2 cellular contexts compared by ENCODE assay signal in genomic region chr3:138782748-138783147, GRCh38.
TF ChIP-seq lines count a peak whose summit lies in the region.

No MANE protein-coding gene starts in this region.

TF ChIP-seq in GM12878, 131 proteins besides CTCF, POLR2A, EP300 and RAD21 (continues in another document):
- TF ChIP-seq, protein P1, sequence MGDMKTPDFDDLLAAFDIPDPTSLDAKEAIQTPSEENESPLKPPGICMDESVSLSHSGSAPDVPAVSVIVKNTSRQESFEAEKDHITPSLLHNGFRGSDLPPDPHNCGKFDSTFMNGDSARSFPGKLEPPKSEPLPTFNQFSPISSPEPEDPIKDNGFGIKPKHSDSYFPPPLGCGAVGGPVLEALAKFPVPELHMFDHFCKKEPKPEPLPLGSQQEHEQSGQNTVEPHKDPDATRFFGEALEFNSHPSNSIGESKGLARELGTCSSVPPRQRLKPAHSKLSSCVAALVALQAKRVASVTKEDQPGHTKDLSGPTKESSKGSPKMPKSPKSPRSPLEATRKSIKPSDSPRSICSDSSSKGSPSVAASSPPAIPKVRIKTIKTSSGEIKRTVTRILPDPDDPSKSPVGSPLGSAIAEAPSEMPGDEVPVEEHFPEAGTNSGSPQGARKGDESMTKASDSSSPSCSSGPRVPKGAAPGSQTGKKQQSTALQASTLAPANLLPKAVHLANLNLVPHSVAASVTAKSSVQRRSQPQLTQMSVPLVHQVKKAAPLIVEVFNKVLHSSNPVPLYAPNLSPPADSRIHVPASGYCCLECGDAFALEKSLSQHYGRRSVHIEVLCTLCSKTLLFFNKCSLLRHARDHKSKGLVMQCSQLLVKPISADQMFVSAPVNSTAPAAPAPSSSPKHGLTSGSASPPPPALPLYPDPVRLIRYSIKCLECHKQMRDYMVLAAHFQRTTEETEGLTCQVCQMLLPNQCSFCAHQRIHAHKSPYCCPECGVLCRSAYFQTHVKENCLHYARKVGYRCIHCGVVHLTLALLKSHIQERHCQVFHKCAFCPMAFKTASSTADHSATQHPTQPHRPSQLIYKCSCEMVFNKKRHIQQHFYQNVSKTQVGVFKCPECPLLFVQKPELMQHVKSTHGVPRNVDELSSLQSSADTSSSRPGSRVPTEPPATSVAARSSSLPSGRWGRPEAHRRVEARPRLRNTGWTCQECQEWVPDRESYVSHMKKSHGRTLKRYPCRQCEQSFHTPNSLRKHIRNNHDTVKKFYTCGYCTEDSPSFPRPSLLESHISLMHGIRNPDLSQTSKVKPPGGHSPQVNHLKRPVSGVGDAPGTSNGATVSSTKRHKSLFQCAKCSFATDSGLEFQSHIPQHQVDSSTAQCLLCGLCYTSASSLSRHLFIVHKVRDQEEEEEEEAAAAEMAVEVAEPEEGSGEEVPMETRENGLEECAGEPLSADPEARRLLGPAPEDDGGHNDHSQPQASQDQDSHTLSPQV (IDR thresholded peaks at IDR 0.05) = no peak
- TF ChIP-seq ATF3 (IDR thresholded peaks at IDR 0.05; ENCODE audit: borderline replicate concordance, extremely low read depth, low read depth, low read length) = no peak
- no peak for TF ChIP-seq POLR2AphosphoS5 (IDR thresholded peaks at IDR 0.05; ENCODE audit: low read length)
- TF ChIP-seq YBX1 (IDR thresholded peaks at IDR 0.05) = no peak
- TF ChIP-seq TARDBP (IDR thresholded peaks at IDR 0.05; ENCODE audit: borderline replicate concordance) = no peak
- TF ChIP-seq BCLAF1 (IDR thresholded peaks at IDR 0.05) = no peak
- no peak for TF ChIP-seq ETV6 (conservative IDR thresholded peaks at IDR 0.05 in 1 of 2, IDR thresholded peaks at IDR 0.05 in 1 of 2; ENCODE audit: borderline replicate concordance in 1 of 2, low read depth in 1 of 2)
- no peak for TF ChIP-seq TBL1XR1 (IDR thresholded peaks at IDR 0.05; ENCODE audit: low read depth, low read length)
- TF ChIP-seq REST (IDR thresholded peaks at IDR 0.05; ENCODE audit: low read depth, low read length) = no peak

TF ChIP-seq in SK-N-SH treated with all-trans-retinoic acid at 6 μM for 48 hours, 23 proteins besides CTCF, POLR2A, EP300 and RAD21 (continued from another document):
- TF ChIP-seq, protein P2, sequence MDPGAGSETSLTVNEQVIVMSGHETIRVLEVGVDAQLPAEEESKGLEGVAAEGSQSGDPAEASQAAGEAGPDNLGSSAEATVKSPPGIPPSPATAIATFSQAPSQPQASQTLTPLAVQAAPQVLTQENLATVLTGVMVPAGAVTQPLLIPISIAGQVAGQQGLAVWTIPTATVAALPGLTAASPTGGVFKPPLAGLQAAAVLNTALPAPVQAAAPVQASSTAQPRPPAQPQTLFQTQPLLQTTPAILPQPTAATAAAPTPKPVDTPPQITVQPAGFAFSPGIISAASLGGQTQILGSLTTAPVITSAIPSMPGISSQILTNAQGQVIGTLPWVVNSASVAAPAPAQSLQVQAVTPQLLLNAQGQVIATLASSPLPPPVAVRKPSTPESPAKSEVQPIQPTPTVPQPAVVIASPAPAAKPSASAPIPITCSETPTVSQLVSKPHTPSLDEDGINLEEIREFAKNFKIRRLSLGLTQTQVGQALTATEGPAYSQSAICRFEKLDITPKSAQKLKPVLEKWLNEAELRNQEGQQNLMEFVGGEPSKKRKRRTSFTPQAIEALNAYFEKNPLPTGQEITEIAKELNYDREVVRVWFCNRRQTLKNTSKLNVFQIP (CRISPR knock-in tag; IDR thresholded peaks at IDR 0.05; ENCODE audit: borderline replicate concordance, low read depth) = no peak
- TF ChIP-seq RARB (CRISPR knock-in tag; IDR thresholded peaks at IDR 0.05) = no peak
- TF ChIP-seq OSR1 (CRISPR knock-in tag; IDR thresholded peaks at IDR 0.05) = no peak
- TF ChIP-seq, protein P3, sequence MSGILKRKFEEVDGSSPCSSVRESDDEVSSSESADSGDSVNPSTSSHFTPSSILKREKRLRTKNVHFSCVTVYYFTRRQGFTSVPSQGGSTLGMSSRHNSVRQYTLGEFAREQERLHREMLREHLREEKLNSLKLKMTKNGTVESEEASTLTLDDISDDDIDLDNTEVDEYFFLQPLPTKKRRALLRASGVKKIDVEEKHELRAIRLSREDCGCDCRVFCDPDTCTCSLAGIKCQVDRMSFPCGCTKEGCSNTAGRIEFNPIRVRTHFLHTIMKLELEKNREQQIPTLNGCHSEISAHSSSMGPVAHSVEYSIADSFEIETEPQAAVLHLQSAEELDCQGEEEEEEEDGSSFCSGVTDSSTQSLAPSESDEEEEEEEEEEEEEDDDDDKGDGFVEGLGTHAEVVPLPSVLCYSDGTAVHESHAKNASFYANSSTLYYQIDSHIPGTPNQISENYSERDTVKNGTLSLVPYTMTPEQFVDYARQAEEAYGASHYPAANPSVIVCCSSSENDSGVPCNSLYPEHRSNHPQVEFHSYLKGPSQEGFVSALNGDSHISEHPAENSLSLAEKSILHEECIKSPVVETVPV (CRISPR knock-in tag; IDR thresholded peaks at IDR 0.05) = no peak
- no peak for TF ChIP-seq TOX (CRISPR knock-in tag; IDR thresholded peaks at IDR 0.05; ENCODE audit: borderline replicate concordance)
- TF ChIP-seq GLIS3 (CRISPR knock-in tag; IDR thresholded peaks at IDR 0.05) = no peak
- no peak for TF ChIP-seq ZNF565 (CRISPR knock-in tag; conservative IDR thresholded peaks at IDR 0.05; ENCODE audit: low read depth)
- no peak for TF ChIP-seq ISL1 (CRISPR knock-in tag; IDR thresholded peaks at IDR 0.05)
- no peak for TF ChIP-seq ZFP3 (CRISPR knock-in tag; IDR thresholded peaks at IDR 0.05)
